ENCODE assay signal across 10 cellular contexts in the genomic region with DNA sequence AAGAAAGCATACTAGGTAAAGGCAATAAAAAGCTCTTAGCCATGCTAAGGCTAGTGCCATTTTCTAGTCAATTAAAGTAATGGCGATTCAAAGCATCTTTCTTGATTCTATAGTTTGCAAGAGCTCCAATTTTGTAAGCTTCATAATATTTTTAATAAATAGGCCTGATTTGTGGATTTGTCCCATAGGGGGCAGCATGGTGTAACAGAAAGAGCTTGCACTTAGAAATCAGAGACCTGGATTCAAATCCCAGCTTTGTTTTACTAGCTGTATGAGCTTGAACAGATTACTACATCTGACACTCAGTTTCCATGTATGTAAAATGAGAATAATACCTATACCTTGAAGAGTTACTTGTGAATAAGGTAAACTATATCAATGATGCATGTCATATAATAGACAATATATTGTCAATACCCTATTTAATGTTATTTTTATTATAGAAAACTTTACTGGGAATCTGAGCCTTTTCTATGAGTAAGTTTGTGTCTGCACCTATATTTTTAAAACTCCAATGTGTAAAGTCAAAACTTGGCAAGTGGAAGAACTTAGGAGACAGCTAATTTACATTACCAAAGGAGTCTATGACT.
DNase-seq lines count a peak whose midpoint lies in the region; ATAC-seq, FAIRE-seq and TF ChIP-seq lines count a peak whose summit lies in the region.
"Had no signal": no experiment of that assay in that cellular context is flagged by ENCODE, and none has a peak within 500 bp of the region (broad histone marks: within the 10 kb centered on the region; RNA-seq: fewer than 3 reads in every experiment).

No MANE protein-coding gene starts in this region.

- FAIRE-seq in endothelial cell of umbilical vein (lab: Jason Lieb, UNC) = peak; percentile 28
- FAIRE-seq: GM18507 had no signal

- intact Hi-C loops in heart left ventricle (cut with DNase I) = loop anchor here in 7 of 10 donors (2.0 to 10.0 kb wide), 3 partner anchors 215 to 217 kb away; no protein-coding TSS in a partner anchor
- intact Hi-C loops in cardiac septum (cut with DNase I) = loop anchor here (10.0 kb wide), 1 partner anchor 215 kb away; no protein-coding TSS in a partner anchor
- intact Hi-C loops in endothelial cell of umbilical vein (cut with micrococcal nuclease) = loop anchor here (1.0 to 5.0 kb wide), 5 partner anchors 92 to 461 kb away; a partner anchor contains a TSS

- no peak for ATAC-seq in heart left ventricle
- no peak for ATAC-seq in HG02678 (IDR thresholded peaks at IDR 0.05; ENCODE audit: unreplicated experiment)
- ATAC-seq: activated naive CD4-positive, alpha-beta T cell treated with anti-CD3 and anti-CD28 coated beads, Interleukin-2, amount 50 U/mL, for 72 hours had no signal

- 59 to 64% (median 60%) methylated on average over 1 of the region's 1 CpG for WGBS in heart left ventricle, 4 donors

- H3K36me3 ChIP-seq in heart left ventricle = no peaks in the 10 kb centered on the region
- H3K36me3 ChIP-seq in NT2/D1 (ENCODE audit: insufficient read depth, insufficient read length, low read length) = no peaks in the 10 kb centered on the region
- no peaks in the 10 kb centered on the region for H3K36me3 ChIP-seq in endothelial cell of umbilical vein (ENCODE audit: control insufficient read depth in 2 of 2, extremely low read depth in 1 of 2, insufficient read depth in 2 of 2, low read length in 2 of 2)

- H3K9me3 ChIP-seq in heart left ventricle = no peaks in the 10 kb centered on the region
- no peaks in the 10 kb centered on the region for H3K9me3 ChIP-seq in NT2/D1 (ENCODE audit: insufficient read depth, low read length)
- H3K9me3 ChIP-seq in endothelial cell of umbilical vein (replicated peaks; ENCODE audit: control insufficient read depth, insufficient read depth, low read length) = no peaks in the 10 kb centered on the region

- BruUV-seq in endothelial cell of umbilical vein (replicated peaks; lab: Mats Ljungman, UMichigan) = no TSS peak

- H3K4me1 ChIP-seq in heart left ventricle (no peaks in the 10 kb centered on the region), NT2/D1 (ENCODE audit: insufficient read depth, insufficient read length) (no peaks in the 10 kb centered on the region), endothelial cell of umbilical vein (ENCODE audit: control insufficient read depth, extremely low read depth, insufficient read depth, low read length) (no peaks in the 10 kb centered on the region)

- no peak overlapping the region for H3K4me3 ChIP-seq in heart left ventricle
- H3K4me3 ChIP-seq in NT2/D1 (ENCODE audit: insufficient read length, low read depth) = no peak overlapping the region
- H3K4me3 ChIP-seq in endothelial cell of umbilical vein (replicated peaks in 1 of 3; ENCODE audit: insufficient read depth in 1 of 3, low read depth in 1 of 3, low read length in 3 of 3) = no peak overlapping the region

- DNase-seq in heart left ventricle (no peak), cardiac septum (ENCODE audit: low spot score) (no peak), NT2/D1 (ENCODE audit: low read depth, low spot score) (peak; percentile 6), endothelial cell of umbilical vein (ENCODE audit: low read depth, low spot score) (peak; percentile 47), NCI-H226 (no peak), COLO829 (ENCODE audit: low spot score) (no peak)
- peak in 2 of 3 donors; percentile 6 to 13 for DNase-seq in stimulated activated CD4-positive, alpha-beta T cell treated with anti-CD3 and anti-CD28 coated beads, TNF-alpha, amount 100 ng/mL, for 48 hours (ENCODE audit: low read depth in 3 of 3)

- CTCF ChIA-PET in endothelial cell of umbilical vein (lab: Charles Lee) = interaction anchor here (0.6 to 5.1 kb wide), 60 partner anchors 8 to 635 kb away, joined by 3 to 186 read pairs (median 4); a partner anchor contains a TSS

- no peak overlapping the region for H2AFZ ChIP-seq in endothelial cell of umbilical vein (ENCODE audit: low read depth, low read length)

- no peaks in the 10 kb centered on the region for H4K20me1 ChIP-seq in endothelial cell of umbilical vein (replicated peaks; ENCODE audit: control insufficient read depth, extremely low read depth, insufficient read depth, low read length)

- no peak overlapping the region for H3K4me2 ChIP-seq in endothelial cell of umbilical vein (ENCODE audit: insufficient read depth, low read length)

- H3K9ac ChIP-seq in NT2/D1 (ENCODE audit: insufficient read length, low read depth) (no peak overlapping the region), endothelial cell of umbilical vein (replicated peaks; ENCODE audit: extremely low read depth, insufficient read depth, low read length) (no peak overlapping the region)

- H3K9me1 ChIP-seq in endothelial cell of umbilical vein (replicated peaks; ENCODE audit: control insufficient read depth, extremely low read depth, insufficient read depth, low read length) = no peaks in the 10 kb centered on the region

- TF ChIP-seq CTCF in heart left ventricle (IDR thresholded peaks at IDR 0.05) (peak in 11 of 12 donors; percentile 11 to 46 (median 42)), endothelial cell of umbilical vein (IDR thresholded peaks at IDR 0.05; ENCODE audit: extremely low read depth in 1 of 2, insufficient read depth in 1 of 2, low read depth in 1 of 2, low read length in 2 of 2) (peak; percentile 25 to 33)

- H3K27me3 ChIP-seq in heart left ventricle (no peaks in the 10 kb centered on the region), NT2/D1 (ENCODE audit: insufficient read depth, insufficient read length) (no peaks in the 10 kb centered on the region), endothelial cell of umbilical vein (ENCODE audit: control insufficient read depth in 2 of 2, insufficient read depth in 2 of 2, low read length in 2 of 2) (peaks cover 2 to 9% of the 10 kb centered on the region in 2 experiments)

- H3K27ac ChIP-seq in heart left ventricle (no peak overlapping the region), endothelial cell of umbilical vein (ENCODE audit: insufficient read depth, low read depth, low read length) (no peak overlapping the region)

- no peaks in the 10 kb centered on the region for H3K79me2 ChIP-seq in endothelial cell of umbilical vein (ENCODE audit: control insufficient read depth, insufficient read depth, low read length)

- POLR2A ChIA-PET in endothelial cell of umbilical vein (lab: Charles Lee) = no interaction called here

- dilution Hi-C loops in endothelial cell of umbilical vein (cut with MboI; ENCODE audit: extremely low pct_ligation_motif_present, low sequenced_read_pairs) = no loop called here

- TF ChIP-seq POLR2A in heart left ventricle (IDR thresholded peaks at IDR 0.05) = no peak
- no peak for TF ChIP-seq POLR2A in endothelial cell of umbilical vein (IDR thresholded peaks at IDR 0.05; ENCODE audit: low read depth, low read length)

TF ChIP-seq in endothelial cell of umbilical vein, 7 proteins besides CTCF, POLR2A, EP300 and RAD21:
- no peak for TF ChIP-seq GATA2 (IDR thresholded peaks at IDR 0.05; ENCODE audit: insufficient read depth, insufficient read length, low read depth, low read length)
- no peak for TF ChIP-seq JUN (IDR thresholded peaks at IDR 0.05; ENCODE audit: borderline replicate concordance, insufficient read depth, insufficient read length, low read depth)
- no peak for TF ChIP-seq POLR2AphosphoS5 (IDR thresholded peaks at IDR 0.05; ENCODE audit: insufficient read depth, low read depth, low read length)
- no peak for TF ChIP-seq EZH2 (IDR thresholded peaks at IDR 0.05; ENCODE audit: borderline replicate concordance, low read depth, low read length, severe bottlenecking)
- no peak for TF ChIP-seq FOS (IDR thresholded peaks at IDR 0.05; ENCODE audit: borderline replicate concordance, insufficient read depth, low read length)
- no peak for TF ChIP-seq MYC (IDR thresholded peaks at IDR 0.05; ENCODE audit: low read depth, low read length)
TF ChIP-seq in endothelial cell of umbilical vein: peak in this region for 0.

Comparison
In these comparisons a context has a peak if more than half of its experiments do, and no peak if none do; other contexts are left out.
1. DNase-seq: peak in NT2/D1 (single experiment), endothelial cell of umbilical vein (single experiment) and stimulated activated CD4-positive, alpha-beta T cell treated with anti-CD3 and anti-CD28 coated beads, TNF-alpha, amount 100 ng/mL, for 48 hours (2 of 3); none in heart left ventricle (0 of 5), cardiac septum (single experiment), NCI-H226 (single experiment) and COLO829 (single experiment).